In the genomic region with DNA sequence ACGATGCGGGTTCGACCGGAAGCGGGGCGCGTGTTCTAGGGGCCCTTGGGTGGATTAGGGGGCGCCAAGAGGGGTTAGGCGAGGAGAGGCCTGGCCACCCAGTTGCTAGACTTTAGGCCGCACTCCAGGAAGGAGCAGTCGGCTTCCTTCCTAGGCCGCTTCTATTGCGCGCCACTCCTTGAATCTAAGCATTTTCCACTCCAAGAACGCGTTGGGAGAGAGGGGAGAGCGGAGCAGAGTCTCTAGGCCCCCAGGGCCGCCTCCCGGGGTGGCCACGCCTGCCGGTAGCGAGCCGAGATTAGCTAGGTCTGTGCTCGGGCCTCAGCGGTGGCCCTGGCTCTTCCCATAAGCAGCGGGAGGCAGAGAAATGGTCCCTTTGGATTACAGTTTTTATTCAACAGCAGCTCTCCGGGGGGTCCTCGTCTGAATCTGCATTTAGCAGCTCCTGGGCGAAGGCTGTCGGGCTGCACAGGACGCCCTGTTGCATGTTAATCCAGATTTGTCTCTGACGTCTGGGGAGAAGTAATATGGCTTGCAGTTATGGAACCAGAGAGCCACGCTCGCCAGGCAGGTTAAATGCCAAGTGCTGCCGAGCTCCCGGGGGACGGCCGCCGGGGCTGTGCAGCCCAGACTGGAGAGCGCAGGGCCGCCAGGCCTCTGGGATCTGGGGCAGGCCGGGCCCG, we compare ENCODE assay signal across 9 cellular contexts. TPM values are rescaled to one million over a fixed set of nuclear protein-coding genes. Genes with fewer than 3 reads are reported as not detected.
DNase-seq lines count a peak whose midpoint lies in the region; ATAC-seq, FAIRE-seq and TF ChIP-seq lines count a peak whose summit lies in the region.
"Had no signal": no experiment of that assay in that cellular context is flagged by ENCODE, and none has a peak within 500 bp of the region (broad histone marks: within the 10 kb centered on the region; RNA-seq: fewer than 3 reads in every experiment).

No MANE protein-coding gene starts in this region.

- H2BK120ac ChIP-seq in H9 (ENCODE audit: low read depth, low read length, poor library complexity, severe bottlenecking), result no peak overlapping the region
- no peak overlapping the region for H2BK120ac ChIP-seq in H1 (replicated peaks; ENCODE audit: low read depth, low read length)

- no peaks in the 10 kb centered on the region for H3K9me3 ChIP-seq in H9 (ENCODE audit: control insufficient read depth, low read depth, low read length)
- no peaks in the 10 kb centered on the region for H3K9me3 ChIP-seq in H1 (ENCODE audit: insufficient read depth in 2 of 2, low read depth in 1 of 2, low read length in 1 of 2)
- no peaks in the 10 kb centered on the region for H3K9me3 ChIP-seq in stomach

- H3K4me3 ChIP-seq in H1 (ENCODE audit: extremely low read depth in 1 of 4, insufficient read depth in 2 of 4, low read depth in 3 of 4, low read length in 4 of 4) (peak overlapping the region; percentile 16 to 63 (median 34)), stomach (peak overlapping the region; percentile 47 to 83 (median 72))

- H3K79me1 ChIP-seq in H9 (ENCODE audit: insufficient read depth, low read depth, low read length, poor library complexity, severe bottlenecking), result no peaks in the 10 kb centered on the region
- no peaks in the 10 kb centered on the region for H3K79me1 ChIP-seq in H1 (ENCODE audit: low read depth, low read length)

- FAIRE-seq in H1 (lab: Jason Lieb, UNC) (no peak), urothelium cell line (lab: Jason Lieb, UNC) (no peak)

- no peak overlapping the region for H2AFZ ChIP-seq in H9 (ENCODE audit: low read length)
- no peak overlapping the region for H2AFZ ChIP-seq in H1 (ENCODE audit: low read length)

- H2BK5ac ChIP-seq in H9 (ENCODE audit: insufficient read length, low read length) (no peak overlapping the region), H1 (ENCODE audit: low read depth, low read length) (no peak overlapping the region; the same call in 1 of the 2 replicates)

- H3K14ac ChIP-seq in H9 (ENCODE audit: insufficient read depth, low read length), result no peak overlapping the region
- H3K14ac ChIP-seq in H1 (ENCODE audit: insufficient read length), result no peak overlapping the region

- CTCF ChIA-PET in H1 (lab: Charles Lee; ENCODE audit: partially characterized antibody), result interaction anchor here (0.7 to 5.5 kb wide), 11 partner anchors 9 to 128 kb away, joined by 3 to 48 read pairs (median 3); a partner anchor contains a TSS

- ATAC-seq in left lobe of liver (peak; percentile 61), GM18858 (IDR thresholded peaks at IDR 0.05; ENCODE audit: unreplicated experiment) (no peak)
- ATAC-seq in stimulated activated naive CD8-positive, alpha-beta T cell treated with anti-CD3 and anti-CD28 coated beads, Interleukin-15, amount 100 ng/mL, for 72 hours, result no peak

- POLR2A ChIA-PET in H1 (lab: Charles Lee; ENCODE audit: partially characterized antibody), result interaction anchor here (0.5 to 0.8 kb wide), 2 partner anchors 9 to 953 kb away, joined by 3 read pairs; no protein-coding TSS in a partner anchor

- no peak overlapping the region for H2BK20ac ChIP-seq in H9 (ENCODE audit: low read depth, low read length, poor library complexity, severe bottlenecking)
- no peak overlapping the region for H2BK20ac ChIP-seq in H1 (ENCODE audit: low read length)

- H3K9ac ChIP-seq in H9 (ENCODE audit: extremely low read depth, insufficient read length, low read length) (no peak overlapping the region), H1 (replicated peaks in 1 of 4; ENCODE audit: extremely low read depth in 1 of 4, low read depth in 3 of 4, low read length in 3 of 4) (no peak overlapping the region)

- H3K79me2 ChIP-seq in H9 (ENCODE audit: insufficient read depth, low read length) (no peaks in the 10 kb centered on the region), H1 (ENCODE audit: control insufficient read depth in 1 of 2, insufficient read depth in 2 of 2, low read length in 2 of 2) (no peaks in the 10 kb centered on the region)

- H3K27ac ChIP-seq in H9 (ENCODE audit: insufficient read length, low read depth, low read length), result no peak overlapping the region
- no peak overlapping the region for H3K27ac ChIP-seq in H1 (ENCODE audit: low read depth, low read length)
- peak overlapping the region; percentile 32 to 93 (median 89) for H3K27ac ChIP-seq in stomach

- H3K36me3 ChIP-seq in H1 (ENCODE audit: control insufficient read depth in 2 of 4, insufficient read depth in 4 of 4, low read length in 3 of 4), result no peaks in the 10 kb centered on the region
- H3K36me3 ChIP-seq in stomach, result peaks cover 4 to 35% (median 17%) of the 10 kb centered on the region in 4 donors

- H2BK15ac ChIP-seq in H9 (ENCODE audit: low read depth, low read length), result no peak overlapping the region
- no peak overlapping the region for H2BK15ac ChIP-seq in H1 (ENCODE audit: low read length)

- TF ChIP-seq CTCF in H9 (conservative IDR thresholded peaks at IDR 0.05) (no peak), H1 (IDR thresholded peaks at IDR 0.05; ENCODE audit: control extremely low read depth in 1 of 3, insufficient read depth in 1 of 3, low read depth in 1 of 3, low read length in 3 of 3) (peak in 1 of 3 experiments; percentile 2; a peak in 1 of 4 replicates), stomach (IDR thresholded peaks at IDR 0.05) (no peak)

- H4K20me1 ChIP-seq in H9 (ENCODE audit: control insufficient read depth, insufficient read depth, insufficient read length), result no peaks in the 10 kb centered on the region
- peaks cover 6 to 8% of the 10 kb centered on the region in 2 experiments for H4K20me1 ChIP-seq in H1 (replicated peaks in 1 of 2; ENCODE audit: control insufficient read depth in 1 of 2, insufficient read depth in 2 of 2, low read length in 2 of 2)

- H3K4me1 ChIP-seq in H9 (ENCODE audit: insufficient read depth, low read length) (peaks cover 4% of the 10 kb centered on the region), H1 (replicated peaks in 1 of 4; ENCODE audit: control insufficient read depth in 3 of 4, insufficient read depth in 4 of 4, low read length in 3 of 4) (peaks cover 9 to 31% (median 13%) of the 10 kb centered on the region in 4 experiments), stomach (peaks cover 0 to 12% (median 4%) of the 10 kb centered on the region in 4 donors)

- DNase-seq in H9 (peak; percentile 69), H1 (ENCODE audit: low read depth in 1 of 2, low spot score in 2 of 2) (peak in 1 of 2 experiments; percentile 72), left lobe of liver (ENCODE audit: low spot score) (no peak), stomach (no peak), urothelium cell line (ENCODE audit: low spot score) (no peak), NCI-H2107 (lab: John Stamatoyannopoulos, UW) (no peak)
- no peak for DNase-seq in stimulated activated naive CD8-positive, alpha-beta T cell treated with anti-CD3 and anti-CD28 coated beads, Interleukin-15, amount 100 ng/mL, for 72 hours
- DNase-seq: activated effector memory CD4-positive, alpha-beta T cell treated with Interleukin-2 at 50 U/mL for 16 hours had no signal

- peaks cover 21 to 36% of the 10 kb centered on the region in 2 experiments for H3K4me1 Mint-ChIP-seq in H9
- no peaks in the 10 kb centered on the region for H3K4me1 Mint-ChIP-seq in stimulated activated naive CD8-positive, alpha-beta T cell treated with anti-CD3 and anti-CD28 coated beads, Interleukin-15, amount 100 ng/mL, for 72 hours

- H4K91ac ChIP-seq in H9 (ENCODE audit: insufficient read length, low read depth, low read length) (no peak overlapping the region), H1 (replicated peaks; ENCODE audit: insufficient read length, low read length) (no peak overlapping the region)

- no peaks in the 10 kb centered on the region for H3K36me3 Mint-ChIP-seq in H9 (ENCODE audit: insufficient read depth in 1 of 3, low read depth in 3 of 3)

- intact Hi-C loops in stomach (cut with DNase I; ENCODE audit: low total_unique reads), result no loop called here

- no CpG with 5 or more reads among the region's 43 CpGs for WGBS in H9 (ENCODE audit: extremely low coverage, insufficient read length, low lambda C conversion rate)
- WGBS in H1 (ENCODE audit: extremely low coverage in 1 of 2, insufficient coverage in 1 of 2, insufficient read length in 1 of 2, insufficient replicate concordance in 2 of 2, low coverage in 1 of 2, low lambda C conversion rate in 2 of 2, missing lambda C conversion rate in 1 of 2), 2 experiments, result 2% methylated on average over 36 of the region's 43 CpGs; no CpG with 5 or more reads in 1 of the 2 experiments
- 53 to 63% (median 56%) methylated on average over 31 to 43 of the region's 43 CpGs for WGBS in stomach, 5 donors

- H2BK12ac ChIP-seq in H9 (ENCODE audit: insufficient read length, low read depth, low read length) (no peak overlapping the region), H1 (ENCODE audit: low read depth, low read length) (peak overlapping the region; percentile 94; the same call in 1 of the 2 replicates)

- H3K4ac ChIP-seq in H9 (ENCODE audit: low read depth, low read length) (no peak overlapping the region), H1 (replicated peaks; ENCODE audit: insufficient read length, low read depth, low read length) (no peak overlapping the region)

- no peak overlapping the region for H3K27ac Mint-ChIP-seq in H9
- no peak overlapping the region for H3K27ac Mint-ChIP-seq in stimulated activated naive CD8-positive, alpha-beta T cell treated with anti-CD3 and anti-CD28 coated beads, Interleukin-15, amount 100 ng/mL, for 72 hours

- peaks cover 16% of the 10 kb centered on the region for H3K23me2 ChIP-seq in H9 (ENCODE audit: insufficient read length, low read depth, low read length, poor library complexity, severe bottlenecking)
- H3K23me2 ChIP-seq in H1 (ENCODE audit: low read depth, low read length), result peaks cover 9% of the 10 kb centered on the region; the same call in 1 of the 2 replicates

- H3K9me3 Mint-ChIP-seq in H9, result peaks cover 0 to 5% of the 10 kb centered on the region in 2 experiments; a peak in 1 of 5 replicates
- no peaks in the 10 kb centered on the region for H3K9me3 Mint-ChIP-seq in stimulated activated naive CD8-positive, alpha-beta T cell treated with anti-CD3 and anti-CD28 coated beads, Interleukin-15, amount 100 ng/mL, for 72 hours

- H3T11ph ChIP-seq in H9 (ENCODE audit: low read length), result no peak overlapping the region

- H3K27me3 Mint-ChIP-seq in H9 (ENCODE audit: low read depth), result peaks cover 92% of the 10 kb centered on the region
- H3K27me3 Mint-ChIP-seq in stimulated activated naive CD8-positive, alpha-beta T cell treated with anti-CD3 and anti-CD28 coated beads, Interleukin-15, amount 100 ng/mL, for 72 hours, result peaks cover 57% of the 10 kb centered on the region

- H4K5ac ChIP-seq in H9 (ENCODE audit: insufficient read length, low read depth, low read length), result no peak overlapping the region
- H4K5ac ChIP-seq in H1 (ENCODE audit: insufficient read length, low read depth, low read length), result no peak overlapping the region

- H3K4me2 ChIP-seq in H9 (ENCODE audit: insufficient read depth, insufficient read length, low read length), result peak overlapping the region; percentile 77
- peak overlapping the region; percentile 81 to 89 for H3K4me2 ChIP-seq in H1 (ENCODE audit: insufficient read depth in 1 of 2, low read depth in 2 of 2, low read length in 2 of 2)

- TF ChIP-seq EP300 in H1 (IDR thresholded peaks at IDR 0.05; ENCODE audit: borderline replicate concordance in 1 of 2, low read depth in 2 of 2, low read length in 2 of 2) (no peak), stomach (IDR thresholded peaks at IDR 0.05) (no peak)

- H3K56ac ChIP-seq in H9 (ENCODE audit: insufficient read length, low read depth, low read length) (no peak overlapping the region), H1 (replicated peaks; ENCODE audit: insufficient read length, low read depth, low read length) (no peak overlapping the region)

- TF ChIP-seq POLR2A in H1 (IDR thresholded peaks at IDR 0.05; ENCODE audit: control extremely low read depth in 1 of 2, low read depth in 2 of 2, low read length in 2 of 2), result no peak
- no peak for TF ChIP-seq POLR2A in stomach (IDR thresholded peaks at IDR 0.05)

- no peak overlapping the region for H3K23ac ChIP-seq in H9 (ENCODE audit: insufficient read length, low read depth, low read length)
- no peak overlapping the region for H3K23ac ChIP-seq in H1 (ENCODE audit: insufficient read length)

- peak overlapping the region; percentile 53 to 79 for H3K4me3 Mint-ChIP-seq in H9
- H3K4me3 Mint-ChIP-seq in stimulated activated naive CD8-positive, alpha-beta T cell treated with anti-CD3 and anti-CD28 coated beads, Interleukin-15, amount 100 ng/mL, for 72 hours, result no peak overlapping the region

- H2AK5ac ChIP-seq in H9 (ENCODE audit: insufficient read length, low read length) (no peak overlapping the region), H1 (ENCODE audit: low read depth, low read length) (no peak overlapping the region)

- H3K18ac ChIP-seq in H9 (ENCODE audit: insufficient read length, low read depth, low read length), result no peak overlapping the region
- no peak overlapping the region; the same call in 1 of the 2 replicates for H3K18ac ChIP-seq in H1 (ENCODE audit: extremely low read depth, low read length)

- peak; percentile 17 to 23; a peak in 2 of 4 replicates for TF ChIP-seq RAD21 in H1 (IDR thresholded peaks at IDR 0.05 in 1 of 2, conservative IDR thresholded peaks at IDR 0.05 in 1 of 2; ENCODE audit: low read depth in 2 of 2, low read length in 2 of 2)

- H3K27me3 ChIP-seq in H9 (ENCODE audit: insufficient read depth, low read length) (peaks cover 40% of the 10 kb centered on the region), H1 (replicated peaks in 1 of 4; ENCODE audit: control insufficient read depth in 3 of 4, extremely low read depth in 1 of 4, insufficient read depth in 3 of 4, low read length in 3 of 4) (peaks cover 36 to 66% (median 52%) of the 10 kb centered on the region in 4 experiments), stomach (peaks cover 0 to 34% (median 10%) of the 10 kb centered on the region in 3 donors)

- no peak overlapping the region for H4K8ac ChIP-seq in H9 (replicated peaks; ENCODE audit: insufficient read length, low read depth, low read length)
- no peak overlapping the region for H4K8ac ChIP-seq in H1 (ENCODE audit: extremely low read depth, insufficient read depth, low read length)

RNA-seq across cellular contexts. Expression of a gene that starts 11.4 kb away (rescaled TPM):
- 0.31 and 0.66 TPM in 2 replicates for total RNA-seq in H9 (2021)
- 0.63 and 1.2 TPM in 2 replicates for total RNA-seq in H1 (2021; fragmentation: NEBNext Ultra II Directional; extraction: Animal tissue kit (Norgen Biotek cat#: 25700))
- polyA plus RNA-seq in H1 (2011; rRNA removed), result 0.17 and 0.30 TPM in 2 replicates
- polyA plus RNA-seq in H1 (2011; cell fraction: cytosol; rRNA removed), result 0.14 TPM
- polyA plus RNA-seq in H1 (2011; cell fraction: nucleus; rRNA removed), result 0.54 TPM
- polyA plus RNA-seq in H1 (2012, experiment 1 of 2), result 0.17 to 0.47 TPM (median 0.33 TPM) in 4 replicates
- polyA plus RNA-seq in H1 (2012, experiment 2 of 2), result not detected
- 0.16 TPM for polyA plus RNA-seq in H1 (2013, experiment 1 of 2)
- polyA plus RNA-seq in H1 (2013, experiment 2 of 2), result 0.09 TPM
- 0.24 and 1.2 TPM in 2 replicates for polyA minus RNA-seq in H1 (2011; rRNA and poly(A)+ RNA removed)
- not detected for polyA minus RNA-seq in H1 (2011; cell fraction: cytosol; rRNA and poly(A)+ RNA removed)
- polyA minus RNA-seq in H1 (2011; cell fraction: nucleus; rRNA and poly(A)+ RNA removed), result 1.5 TPM
- total RNA-seq in left lobe of liver, result 5.9 TPM
- 100 to 1,000 TPM in 2 of 5 donors, 10 to 100 TPM in 3; 31.2 to 172 (median 57.4) TPM for total RNA-seq in stomach
- polyA plus RNA-seq in stomach, result 10 to 100 TPM in 1 of 3 donors, 1 to 10 TPM in 2; 4.8 to 36.8 (median 9.8) TPM

Comparison
In these comparisons a context has a peak if more than half of its experiments do, and no peak if none do; other contexts are left out.
1. H3K27ac ChIP-seq: peak in stomach (5 of 5); none in H9 (single experiment) and H1 (single experiment).
2. H3K4me3 Mint-ChIP-seq: peak in H9 (2 of 2); none in stimulated activated naive CD8-positive, alpha-beta T cell treated with anti-CD3 and anti-CD28 coated beads, Interleukin-15, amount 100 ng/mL, for 72 hours (0 of 2).